ENCODE assay signal across 1 cellular context in genomic region chr10:70815504-70816219, GRCh38.
A peak's percentile ranks its signal among the peaks of the same experiment; 100 is the strongest.
TF ChIP-seq lines count a peak whose summit lies in the region.

Gene SGPL1, plus strand, starts transcription at chr10:70815948. Its CDS starts 906 bp downstream, at chr10:70816854.

TF ChIP-seq in K562, 482 proteins besides CTCF, POLR2A, EP300 and RAD21 (continued from another document and continues in another):
- TF ChIP-seq, protein P1, sequence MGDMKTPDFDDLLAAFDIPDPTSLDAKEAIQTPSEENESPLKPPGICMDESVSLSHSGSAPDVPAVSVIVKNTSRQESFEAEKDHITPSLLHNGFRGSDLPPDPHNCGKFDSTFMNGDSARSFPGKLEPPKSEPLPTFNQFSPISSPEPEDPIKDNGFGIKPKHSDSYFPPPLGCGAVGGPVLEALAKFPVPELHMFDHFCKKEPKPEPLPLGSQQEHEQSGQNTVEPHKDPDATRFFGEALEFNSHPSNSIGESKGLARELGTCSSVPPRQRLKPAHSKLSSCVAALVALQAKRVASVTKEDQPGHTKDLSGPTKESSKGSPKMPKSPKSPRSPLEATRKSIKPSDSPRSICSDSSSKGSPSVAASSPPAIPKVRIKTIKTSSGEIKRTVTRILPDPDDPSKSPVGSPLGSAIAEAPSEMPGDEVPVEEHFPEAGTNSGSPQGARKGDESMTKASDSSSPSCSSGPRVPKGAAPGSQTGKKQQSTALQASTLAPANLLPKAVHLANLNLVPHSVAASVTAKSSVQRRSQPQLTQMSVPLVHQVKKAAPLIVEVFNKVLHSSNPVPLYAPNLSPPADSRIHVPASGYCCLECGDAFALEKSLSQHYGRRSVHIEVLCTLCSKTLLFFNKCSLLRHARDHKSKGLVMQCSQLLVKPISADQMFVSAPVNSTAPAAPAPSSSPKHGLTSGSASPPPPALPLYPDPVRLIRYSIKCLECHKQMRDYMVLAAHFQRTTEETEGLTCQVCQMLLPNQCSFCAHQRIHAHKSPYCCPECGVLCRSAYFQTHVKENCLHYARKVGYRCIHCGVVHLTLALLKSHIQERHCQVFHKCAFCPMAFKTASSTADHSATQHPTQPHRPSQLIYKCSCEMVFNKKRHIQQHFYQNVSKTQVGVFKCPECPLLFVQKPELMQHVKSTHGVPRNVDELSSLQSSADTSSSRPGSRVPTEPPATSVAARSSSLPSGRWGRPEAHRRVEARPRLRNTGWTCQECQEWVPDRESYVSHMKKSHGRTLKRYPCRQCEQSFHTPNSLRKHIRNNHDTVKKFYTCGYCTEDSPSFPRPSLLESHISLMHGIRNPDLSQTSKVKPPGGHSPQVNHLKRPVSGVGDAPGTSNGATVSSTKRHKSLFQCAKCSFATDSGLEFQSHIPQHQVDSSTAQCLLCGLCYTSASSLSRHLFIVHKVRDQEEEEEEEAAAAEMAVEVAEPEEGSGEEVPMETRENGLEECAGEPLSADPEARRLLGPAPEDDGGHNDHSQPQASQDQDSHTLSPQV (IDR thresholded peaks at IDR 0.05) = peak; percentile 76
- TF ChIP-seq NCOR1 (IDR thresholded peaks at IDR 0.05) (no peak), ZNF717 (CRISPR knock-in tag; IDR thresholded peaks at IDR 0.05) (no peak), NR2C2 (CRISPR knock-in tag; IDR thresholded peaks at IDR 0.05) (no peak), NR2C2 (tag; IDR thresholded peaks at IDR 0.05) (no peak), TCF7L2 (IDR thresholded peaks at IDR 0.05; ENCODE audit: low read depth, low read length) (no peak), LARP7 (IDR thresholded peaks at IDR 0.05) (no peak), DDX20 (tag; IDR thresholded peaks at IDR 0.05; ENCODE audit: low read depth) (no peak), OTX1 (CRISPR knock-in tag; IDR thresholded peaks at IDR 0.05) (no peak), GABPA (tag; conservative IDR thresholded peaks at IDR 0.05; ENCODE audit: low read depth) (peak; percentile 82), ESRRB (CRISPR knock-in tag; IDR thresholded peaks at IDR 0.05; ENCODE audit: borderline replicate concordance) (no peak), ZC3H4 (CRISPR knock-in tag; IDR thresholded peaks at IDR 0.05; ENCODE audit: borderline replicate concordance) (no peak), ETV6 (IDR thresholded peaks at IDR 0.05; ENCODE audit: borderline replicate concordance in 1 of 2, low read depth in 2 of 2, low read length in 1 of 2) (no peak), ETV6 (CRISPR knock-in tag; IDR thresholded peaks at IDR 0.05; ENCODE audit: borderline replicate concordance) (0 out of 2 replicates have a peak, but pooled peaks have one; percentile 35), NFE2 (IDR thresholded peaks at IDR 0.05; ENCODE audit: low read depth) (no peak), PHB2 (IDR thresholded peaks at IDR 0.05; ENCODE audit: low read depth) (no peak), MECOM (CRISPR knock-in tag; IDR thresholded peaks at IDR 0.05) (no peak), COPS2 (conservative IDR thresholded peaks at IDR 0.05) (no peak), MAZ (CRISPR knock-in tag; conservative IDR thresholded peaks at IDR 0.05 in 1 of 2, IDR thresholded peaks at IDR 0.05 in 1 of 2) (peak; percentile 36 to 87), KDM2B (CRISPR knock-in tag; IDR thresholded peaks at IDR 0.05) (no peak), NCOA6 (IDR thresholded peaks at IDR 0.05) (no peak), VEZF1 (CRISPR knock-in tag; IDR thresholded peaks at IDR 0.05) (peak; percentile 85), XRCC5 (IDR thresholded peaks at IDR 0.05; ENCODE audit: low read depth, low read length) (no peak), MTA3 (IDR thresholded peaks at IDR 0.05; ENCODE audit: borderline replicate concordance) (peak; percentile 48; the same call in 1 of the 2 replicates), BHLHE40 (IDR thresholded peaks at IDR 0.05; ENCODE audit: low read length) (peak; percentile 50; the same call in 1 of the 2 replicates), ZNF146 (CRISPR knock-in tag; IDR thresholded peaks at IDR 0.05; ENCODE audit: unreplicated experiment) (no peak), ZNF408 (CRISPR knock-in tag; IDR thresholded peaks at IDR 0.05; ENCODE audit: low read depth) (no peak), ZBTB17 (CRISPR knock-in tag; IDR thresholded peaks at IDR 0.05) (peak; percentile 19; the same call in 1 of the 2 replicates), EZH2 (IDR thresholded peaks at IDR 0.05; ENCODE audit: borderline replicate concordance, low read depth, low read length) (no peak), CGGBP1 (CRISPR knock-in tag; IDR thresholded peaks at IDR 0.05) (no peak), U2AF2 (optimal IDR thresholded peaks at IDR 0.05; ENCODE audit: low read depth, low read length) (no peak), RNF219 (CRISPR knock-in tag; IDR thresholded peaks at IDR 0.05) (no peak), KLF13 (tag; IDR thresholded peaks at IDR 0.05; ENCODE audit: borderline replicate concordance, low read depth) (peak; percentile 65; the same call in 1 of the 2 replicates), ZNF354B (CRISPR knock-in tag; IDR thresholded peaks at IDR 0.05) (no peak), ZNF644 (tag; IDR thresholded peaks at IDR 0.05; ENCODE audit: low read depth) (0 out of 2 replicates have a peak, but pooled peaks have one; percentile 69), ZKSCAN8 (CRISPR knock-in tag; IDR thresholded peaks at IDR 0.05) (no peak), TAF15 (IDR thresholded peaks at IDR 0.05; ENCODE audit: low read depth, low read length) (no peak), ERF (CRISPR knock-in tag; IDR thresholded peaks at IDR 0.05) (0 out of 2 replicates have a peak, but pooled peaks have one; percentile 40)
- TF ChIP-seq, protein P2, sequence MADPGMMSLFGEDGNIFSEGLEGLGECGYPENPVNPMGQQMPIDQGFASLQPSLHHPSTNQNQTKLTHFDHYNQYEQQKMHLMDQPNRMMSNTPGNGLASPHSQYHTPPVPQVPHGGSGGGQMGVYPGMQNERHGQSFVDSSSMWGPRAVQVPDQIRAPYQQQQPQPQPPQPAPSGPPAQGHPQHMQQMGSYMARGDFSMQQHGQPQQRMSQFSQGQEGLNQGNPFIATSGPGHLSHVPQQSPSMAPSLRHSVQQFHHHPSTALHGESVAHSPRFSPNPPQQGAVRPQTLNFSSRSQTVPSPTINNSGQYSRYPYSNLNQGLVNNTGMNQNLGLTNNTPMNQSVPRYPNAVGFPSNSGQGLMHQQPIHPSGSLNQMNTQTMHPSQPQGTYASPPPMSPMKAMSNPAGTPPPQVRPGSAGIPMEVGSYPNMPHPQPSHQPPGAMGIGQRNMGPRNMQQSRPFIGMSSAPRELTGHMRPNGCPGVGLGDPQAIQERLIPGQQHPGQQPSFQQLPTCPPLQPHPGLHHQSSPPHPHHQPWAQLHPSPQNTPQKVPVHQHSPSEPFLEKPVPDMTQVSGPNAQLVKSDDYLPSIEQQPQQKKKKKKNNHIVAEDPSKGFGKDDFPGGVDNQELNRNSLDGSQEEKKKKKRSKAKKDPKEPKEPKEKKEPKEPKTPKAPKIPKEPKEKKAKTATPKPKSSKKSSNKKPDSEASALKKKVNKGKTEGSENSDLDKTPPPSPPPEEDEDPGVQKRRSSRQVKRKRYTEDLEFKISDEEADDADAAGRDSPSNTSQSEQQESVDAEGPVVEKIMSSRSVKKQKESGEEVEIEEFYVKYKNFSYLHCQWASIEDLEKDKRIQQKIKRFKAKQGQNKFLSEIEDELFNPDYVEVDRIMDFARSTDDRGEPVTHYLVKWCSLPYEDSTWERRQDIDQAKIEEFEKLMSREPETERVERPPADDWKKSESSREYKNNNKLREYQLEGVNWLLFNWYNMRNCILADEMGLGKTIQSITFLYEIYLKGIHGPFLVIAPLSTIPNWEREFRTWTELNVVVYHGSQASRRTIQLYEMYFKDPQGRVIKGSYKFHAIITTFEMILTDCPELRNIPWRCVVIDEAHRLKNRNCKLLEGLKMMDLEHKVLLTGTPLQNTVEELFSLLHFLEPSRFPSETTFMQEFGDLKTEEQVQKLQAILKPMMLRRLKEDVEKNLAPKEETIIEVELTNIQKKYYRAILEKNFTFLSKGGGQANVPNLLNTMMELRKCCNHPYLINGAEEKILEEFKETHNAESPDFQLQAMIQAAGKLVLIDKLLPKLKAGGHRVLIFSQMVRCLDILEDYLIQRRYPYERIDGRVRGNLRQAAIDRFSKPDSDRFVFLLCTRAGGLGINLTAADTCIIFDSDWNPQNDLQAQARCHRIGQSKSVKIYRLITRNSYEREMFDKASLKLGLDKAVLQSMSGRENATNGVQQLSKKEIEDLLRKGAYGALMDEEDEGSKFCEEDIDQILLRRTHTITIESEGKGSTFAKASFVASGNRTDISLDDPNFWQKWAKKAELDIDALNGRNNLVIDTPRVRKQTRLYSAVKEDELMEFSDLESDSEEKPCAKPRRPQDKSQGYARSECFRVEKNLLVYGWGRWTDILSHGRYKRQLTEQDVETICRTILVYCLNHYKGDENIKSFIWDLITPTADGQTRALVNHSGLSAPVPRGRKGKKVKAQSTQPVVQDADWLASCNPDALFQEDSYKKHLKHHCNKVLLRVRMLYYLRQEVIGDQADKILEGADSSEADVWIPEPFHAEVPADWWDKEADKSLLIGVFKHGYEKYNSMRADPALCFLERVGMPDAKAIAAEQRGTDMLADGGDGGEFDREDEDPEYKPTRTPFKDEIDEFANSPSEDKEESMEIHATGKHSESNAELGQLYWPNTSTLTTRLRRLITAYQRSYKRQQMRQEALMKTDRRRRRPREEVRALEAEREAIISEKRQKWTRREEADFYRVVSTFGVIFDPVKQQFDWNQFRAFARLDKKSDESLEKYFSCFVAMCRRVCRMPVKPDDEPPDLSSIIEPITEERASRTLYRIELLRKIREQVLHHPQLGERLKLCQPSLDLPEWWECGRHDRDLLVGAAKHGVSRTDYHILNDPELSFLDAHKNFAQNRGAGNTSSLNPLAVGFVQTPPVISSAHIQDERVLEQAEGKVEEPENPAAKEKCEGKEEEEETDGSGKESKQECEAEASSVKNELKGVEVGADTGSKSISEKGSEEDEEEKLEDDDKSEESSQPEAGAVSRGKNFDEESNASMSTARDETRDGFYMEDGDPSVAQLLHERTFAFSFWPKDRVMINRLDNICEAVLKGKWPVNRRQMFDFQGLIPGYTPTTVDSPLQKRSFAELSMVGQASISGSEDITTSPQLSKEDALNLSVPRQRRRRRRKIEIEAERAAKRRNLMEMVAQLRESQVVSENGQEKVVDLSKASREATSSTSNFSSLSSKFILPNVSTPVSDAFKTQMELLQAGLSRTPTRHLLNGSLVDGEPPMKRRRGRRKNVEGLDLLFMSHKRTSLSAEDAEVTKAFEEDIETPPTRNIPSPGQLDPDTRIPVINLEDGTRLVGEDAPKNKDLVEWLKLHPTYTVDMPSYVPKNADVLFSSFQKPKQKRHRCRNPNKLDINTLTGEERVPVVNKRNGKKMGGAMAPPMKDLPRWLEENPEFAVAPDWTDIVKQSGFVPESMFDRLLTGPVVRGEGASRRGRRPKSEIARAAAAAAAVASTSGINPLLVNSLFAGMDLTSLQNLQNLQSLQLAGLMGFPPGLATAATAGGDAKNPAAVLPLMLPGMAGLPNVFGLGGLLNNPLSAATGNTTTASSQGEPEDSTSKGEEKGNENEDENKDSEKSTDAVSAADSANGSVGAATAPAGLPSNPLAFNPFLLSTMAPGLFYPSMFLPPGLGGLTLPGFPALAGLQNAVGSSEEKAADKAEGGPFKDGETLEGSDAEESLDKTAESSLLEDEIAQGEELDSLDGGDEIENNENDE (IDR thresholded peaks at IDR 0.05; ENCODE audit: low read depth, low read length) = no peak
- TF ChIP-seq, protein P3, sequence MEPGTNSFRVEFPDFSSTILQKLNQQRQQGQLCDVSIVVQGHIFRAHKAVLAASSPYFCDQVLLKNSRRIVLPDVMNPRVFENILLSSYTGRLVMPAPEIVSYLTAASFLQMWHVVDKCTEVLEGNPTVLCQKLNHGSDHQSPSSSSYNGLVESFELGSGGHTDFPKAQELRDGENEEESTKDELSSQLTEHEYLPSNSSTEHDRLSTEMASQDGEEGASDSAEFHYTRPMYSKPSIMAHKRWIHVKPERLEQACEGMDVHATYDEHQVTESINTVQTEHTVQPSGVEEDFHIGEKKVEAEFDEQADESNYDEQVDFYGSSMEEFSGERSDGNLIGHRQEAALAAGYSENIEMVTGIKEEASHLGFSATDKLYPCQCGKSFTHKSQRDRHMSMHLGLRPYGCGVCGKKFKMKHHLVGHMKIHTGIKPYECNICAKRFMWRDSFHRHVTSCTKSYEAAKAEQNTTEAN (CRISPR knock-in tag; IDR thresholded peaks at IDR 0.05) = no peak
- TF ChIP-seq, protein P4, sequence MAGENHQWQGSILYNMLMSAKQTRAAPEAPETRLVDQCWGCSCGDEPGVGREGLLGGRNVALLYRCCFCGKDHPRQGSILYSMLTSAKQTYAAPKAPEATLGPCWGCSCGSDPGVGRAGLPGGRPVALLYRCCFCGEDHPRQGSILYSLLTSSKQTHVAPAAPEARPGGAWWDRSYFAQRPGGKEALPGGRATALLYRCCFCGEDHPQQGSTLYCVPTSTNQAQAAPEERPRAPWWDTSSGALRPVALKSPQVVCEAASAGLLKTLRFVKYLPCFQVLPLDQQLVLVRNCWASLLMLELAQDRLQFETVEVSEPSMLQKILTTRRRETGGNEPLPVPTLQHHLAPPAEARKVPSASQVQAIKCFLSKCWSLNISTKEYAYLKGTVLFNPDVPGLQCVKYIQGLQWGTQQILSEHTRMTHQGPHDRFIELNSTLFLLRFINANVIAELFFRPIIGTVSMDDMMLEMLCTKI (IDR thresholded peaks at IDR 0.05; ENCODE audit: partially characterized antibody) = no peak
